Comparison of ENCODE assay signal across 30 cellular contexts in the genomic region with DNA sequence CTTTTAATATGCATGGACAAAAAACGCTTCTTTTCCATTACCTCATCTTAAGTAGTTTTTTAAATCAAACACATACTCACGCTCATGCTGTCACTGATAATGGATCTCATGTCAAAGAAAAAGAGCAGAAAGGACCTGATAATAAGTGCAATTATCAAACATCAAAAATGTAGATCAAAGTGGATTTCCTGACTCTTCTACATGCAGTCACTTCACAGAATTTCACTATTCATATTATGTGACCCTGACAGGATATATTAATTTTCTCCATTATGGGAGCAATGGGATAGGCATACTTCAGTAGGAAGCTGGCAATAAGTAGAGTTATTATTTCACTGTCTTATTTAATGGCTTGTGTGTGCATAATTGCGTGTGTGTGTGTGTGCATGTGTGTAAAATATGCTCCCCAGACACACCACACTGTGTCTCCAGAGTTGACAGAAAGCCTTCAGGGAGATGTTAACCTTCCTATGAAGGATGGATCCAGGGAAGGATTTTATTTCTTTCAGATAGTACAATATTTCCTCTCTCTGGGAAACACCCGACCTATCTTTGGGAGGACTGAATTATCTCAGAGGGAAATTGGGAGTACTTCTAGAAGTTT.
"Had no signal": no experiment of that assay in that cellular context is flagged by ENCODE, and none has a peak within 500 bp of the region (broad histone marks: within the 10 kb centered on the region; RNA-seq: fewer than 3 reads in every experiment).

No MANE protein-coding gene starts in this region.

- H3K36me3 Mint-ChIP-seq: activated CD4-positive, alpha-beta memory T cell treated with anti-CD3 and anti-CD28 coated beads for 36 hours; activated naive CD8-positive, alpha-beta T cell had no signal

- H3K27ac ChIP-seq: body of pancreas, esophagus muscularis mucosa, foreskin keratinocyte, gastrocnemius medialis, heart left ventricle had no signal

- H3K4me1 Mint-ChIP-seq: activated CD4-positive, alpha-beta T cell treated with anti-CD3 and anti-CD28 coated beads for 36 hours; activated CD4-positive, alpha-beta T cell treated with anti-CD3 and anti-CD28 coated beads, Interleukin-2, amount 10 ng/mL, durations not matched to agents 24 days and 14 days; T-helper 17 cell had no signal

- H3K36me3 ChIP-seq: esophagus muscularis mucosa, gastrocnemius medialis, heart left ventricle had no signal

- H3K4me1 ChIP-seq: body of pancreas, esophagus muscularis mucosa, foreskin keratinocyte, gastrocnemius medialis, heart left ventricle had no signal

- ATAC-seq: activated CD4-positive, alpha-beta T cell treated with anti-CD3 and anti-CD28 coated beads for 36 hours; activated T-cell treated with anti-CD3 and anti-CD28 coated beads, Interleukin-2, amount 50 U/mL, for 72 hours; body of pancreas; effector memory CD8-positive, alpha-beta T cell; foreskin keratinocyte; gastrocnemius medialis; heart left ventricle; T-helper 17 cell had no signal

- H3K9me3 ChIP-seq: body of pancreas, esophagus muscularis mucosa, gastrocnemius medialis, heart left ventricle had no signal

- H3K4me3 ChIP-seq: body of pancreas, esophagus muscularis mucosa, gastrocnemius medialis, heart left ventricle had no signal

- H3K27ac Mint-ChIP-seq: activated CD4-positive, alpha-beta memory T cell treated with anti-CD3 and anti-CD28 coated beads for 36 hours; activated CD4-positive, alpha-beta T cell treated with anti-CD3 and anti-CD28 coated beads for 36 hours; activated CD4-positive, alpha-beta T cell treated with anti-CD3 and anti-CD28 coated beads, Interleukin-2, amount 10 ng/mL, durations not matched to agents 24 days and 14 days; activated naive CD8-positive, alpha-beta T cell; activated T-cell treated with anti-CD3 and anti-CD28 coated beads, Interleukin-2, amount 50 U/mL, for 24 hours; activated T-cell treated with anti-CD3 and anti-CD28 coated beads, Interleukin-2, amount 50 U/mL, for 72 hours; effector memory CD8-positive, alpha-beta T cell; T-helper 17 cell; T-helper 2 cell treated with Interferon-gamma antibody and Interleukin-4, amounts not matched to agents 5 μg/mL and 100 μg/mL, for 36 hours had no signal

- H3K27me3 Mint-ChIP-seq: activated CD4-positive, alpha-beta T cell treated with anti-CD3 and anti-CD28 coated beads for 36 hours; activated CD4-positive, alpha-beta T cell treated with anti-CD3 and anti-CD28 coated beads, Interleukin-2, amount 10 ng/mL, durations not matched to agents 24 days and 14 days; activated naive CD8-positive, alpha-beta T cell; effector memory CD8-positive, alpha-beta T cell; T-helper 17 cell had no signal

- H3K9me3 Mint-ChIP-seq: activated CD4-positive, alpha-beta T cell treated with anti-CD3 and anti-CD28 coated beads, Interleukin-2, amount 10 ng/mL, durations not matched to agents 24 days and 14 days; effector memory CD8-positive, alpha-beta T cell had no signal

- DNase-seq: activated CD4-positive, alpha-beta memory T cell treated with anti-CD3 and anti-CD28 coated beads for 36 hours; activated CD4-positive, alpha-beta T cell treated with anti-CD3 and anti-CD28 coated beads for 36 hours; activated CD4-positive, alpha-beta T cell treated with anti-CD3 and anti-CD28 coated beads, Interleukin-2, amount 10 ng/mL, durations not matched to agents 24 days and 14 days; activated CD4-positive, CD25-positive, alpha-beta regulatory T cell; activated CD4-positive, CD25-positive, alpha-beta regulatory T cell treated with anti-CD3 and anti-CD28 coated beads, Interleukin-2, amount 50 U/mL, for 72 hours; activated CD8-positive, alpha-beta memory T cell treated with anti-CD3 and anti-CD28 coated beads, Interleukin-2, amount 50 U/mL, for 48 hours; activated gamma-delta T cell treated with Interleukin-2 at 50 U/mL for 16 hours; activated naive CD4-positive, alpha-beta T cell treated with anti-CD3 and anti-CD28 coated beads, Interleukin-2, amount 50 U/mL, for 16 hours; activated naive CD4-positive, alpha-beta T cell treated with Interleukin-2 at 50 U/mL for 16 hours; activated T-cell treated with anti-CD3 and anti-CD28 coated beads for 4 hours; activated T-cell treated with anti-CD3 and anti-CD28 coated beads, Interleukin-2, amount 50 U/mL, for 24 hours; activated T-cell treated with anti-CD3 and anti-CD28 coated beads, Interleukin-2, amount 50 U/mL, for 72 hours; amniotic stem cell; anterior cingulate cortex; body of pancreas; caudate nucleus; cortex of kidney; dermis blood vessel endothelial cell; effector CD4-positive, alpha-beta T cell; effector memory CD8-positive, alpha-beta T cell; erythroblast; foreskin keratinocyte; gastrocnemius medialis; glutamatergic neuron; heart left ventricle; T-helper 17 cell; T1000 had no signal

- H3K4me3 Mint-ChIP-seq: activated CD4-positive, alpha-beta memory T cell treated with anti-CD3 and anti-CD28 coated beads for 36 hours; activated CD4-positive, alpha-beta T cell treated with anti-CD3 and anti-CD28 coated beads for 36 hours; activated CD4-positive, alpha-beta T cell treated with anti-CD3 and anti-CD28 coated beads, Interleukin-2, amount 10 ng/mL, durations not matched to agents 24 days and 14 days; activated naive CD8-positive, alpha-beta T cell; activated T-cell treated with anti-CD3 and anti-CD28 coated beads, Interleukin-2, amount 50 U/mL, for 24 hours; activated T-cell treated with anti-CD3 and anti-CD28 coated beads, Interleukin-2, amount 50 U/mL, for 72 hours; effector memory CD8-positive, alpha-beta T cell; T-helper 17 cell; T-helper 2 cell treated with Interferon-gamma antibody and Interleukin-4, amounts not matched to agents 5 μg/mL and 100 μg/mL, for 36 hours had no signal

- H3K27me3 ChIP-seq: body of pancreas, esophagus muscularis mucosa, foreskin keratinocyte, gastrocnemius medialis, heart left ventricle had no signal
